ENCODE assay signal across 30 cellular contexts in the genomic region with DNA sequence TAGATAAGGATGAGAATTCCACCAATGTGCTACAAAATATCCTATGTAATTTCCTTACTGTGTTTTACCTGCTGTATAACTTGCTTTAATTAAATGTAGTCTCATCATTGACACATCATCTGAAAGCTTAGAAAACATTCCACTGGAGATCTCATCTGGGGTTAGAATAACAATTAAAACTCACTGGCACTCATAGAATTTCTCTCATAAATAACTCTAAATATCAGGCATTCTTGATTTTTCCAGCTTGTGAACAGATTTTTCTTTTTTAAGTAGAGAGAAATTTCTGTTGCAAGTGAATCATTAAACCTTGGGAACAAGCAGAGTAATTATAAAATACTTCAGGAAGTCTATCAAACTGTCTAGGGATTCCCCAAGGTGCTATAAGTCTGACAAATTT.
"Had no signal": no experiment of that assay in that cellular context is flagged by ENCODE, and none has a peak within 500 bp of the region (broad histone marks: within the 10 kb centered on the region; RNA-seq: fewer than 3 reads in every experiment).

No MANE protein-coding gene starts in this region.

- ATAC-seq: activated T-cell treated with anti-CD3 and anti-CD28 coated beads, Interleukin-2, amount 50 U/mL, for 4 hours; Panc1; Right ventricle myocardium inferior had no signal

- H3K4me3 ChIP-seq: adrenal gland, breast epithelium, SK-N-MC had no signal

- DNase-seq: activated CD4-positive, alpha-beta memory T cell treated with anti-CD3 and anti-CD28 coated beads for 36 hours; activated CD4-positive, alpha-beta T cell treated with anti-CD3 and anti-CD28 coated beads, Interleukin-2, amount 10 ng/mL, durations not matched to agents 7 days and 5 days; activated CD4-positive, CD25-positive, alpha-beta regulatory T cell; activated CD8-positive, alpha-beta memory T cell treated with anti-CD3 and anti-CD28 coated beads for 24 hours; activated effector memory CD4-positive, alpha-beta T cell treated with anti-CD3 and anti-CD28 coated beads, Interleukin-2, amount 50 U/mL, for 16 hours; activated naive CD4-positive, alpha-beta T cell treated with anti-CD3 and anti-CD28 coated beads for 36 hours; activated naive CD8-positive, alpha-beta T cell treated with anti-CD3 and anti-CD28 coated beads for 36 hours; activated T-cell treated with anti-CD3 and anti-CD28 coated beads, Interleukin-2, amount 50 U/mL, for 4 hours; adrenal gland; anterior cingulate cortex; caudate nucleus; Karpas-422; MM.1S; NCI-H1105; NCI-H1436; NCI-H187 treated with DMSO at 0.1 percent for 48 hours; NCI-H2081 treated with DMSO at 0.1 percent for 48 hours; NCI-H2227 treated with DMSO at 0.1 percent for 48 hours; NCI-H446 treated with DMSO at 0.1 percent for 48 hours; NCI-H526; NCI-H82; NK-92 treated with Interleukin-12 subunit alpha and Interleukin-12 subunit beta, amount 100 ng/mL, for 24 hours; OCI-M1; RPMI8226; T-helper 1 cell had no signal

- H3K4me1 Mint-ChIP-seq: activated CD4-positive, alpha-beta T cell treated with anti-CD3 and anti-CD28 coated beads, Interleukin-2, amount 10 ng/mL, durations not matched to agents 7 days and 5 days; activated naive CD8-positive, alpha-beta T cell treated with anti-CD3 and anti-CD28 coated beads for 36 hours had no signal

- H3K27ac ChIP-seq: adrenal gland, breast epithelium, SK-N-MC, VCaP had no signal

- H3K36me3 ChIP-seq: adrenal gland, breast epithelium had no signal

- H3K9me3 Mint-ChIP-seq: activated naive CD8-positive, alpha-beta T cell treated with anti-CD3 and anti-CD28 coated beads for 36 hours; activated T-cell treated with anti-CD3 and anti-CD28 coated beads, Interleukin-2, amount 50 U/mL, for 4 hours had no signal

- H3K27me3 Mint-ChIP-seq: activated CD4-positive, alpha-beta memory T cell treated with anti-CD3 and anti-CD28 coated beads for 36 hours; activated CD4-positive, alpha-beta T cell treated with anti-CD3 and anti-CD28 coated beads, Interleukin-2, amount 10 ng/mL, durations not matched to agents 7 days and 5 days; activated naive CD8-positive, alpha-beta T cell treated with anti-CD3 and anti-CD28 coated beads for 36 hours had no signal

- H3K27me3 ChIP-seq: adrenal gland, breast epithelium had no signal

- H3K36me3 Mint-ChIP-seq: activated CD4-positive, alpha-beta memory T cell treated with anti-CD3 and anti-CD28 coated beads for 36 hours; activated naive CD8-positive, alpha-beta T cell treated with anti-CD3 and anti-CD28 coated beads for 36 hours had no signal

- H3K4me3 Mint-ChIP-seq: activated CD4-positive, alpha-beta memory T cell treated with anti-CD3 and anti-CD28 coated beads for 36 hours; activated CD4-positive, alpha-beta T cell treated with anti-CD3 and anti-CD28 coated beads, Interleukin-2, amount 10 ng/mL, durations not matched to agents 7 days and 5 days; activated naive CD4-positive, alpha-beta T cell treated with anti-CD3 and anti-CD28 coated beads for 36 hours; activated naive CD8-positive, alpha-beta T cell treated with anti-CD3 and anti-CD28 coated beads for 36 hours; activated T-cell treated with anti-CD3 and anti-CD28 coated beads, Interleukin-2, amount 50 U/mL, for 4 hours had no signal

- H3K4me1 ChIP-seq: adrenal gland, breast epithelium had no signal

- H3K9me3 ChIP-seq: adrenal gland, breast epithelium had no signal

- H3K27ac Mint-ChIP-seq: activated CD4-positive, alpha-beta memory T cell treated with anti-CD3 and anti-CD28 coated beads for 36 hours; activated CD4-positive, alpha-beta T cell treated with anti-CD3 and anti-CD28 coated beads, Interleukin-2, amount 10 ng/mL, durations not matched to agents 7 days and 5 days; activated naive CD4-positive, alpha-beta T cell treated with anti-CD3 and anti-CD28 coated beads for 36 hours; activated naive CD8-positive, alpha-beta T cell treated with anti-CD3 and anti-CD28 coated beads for 36 hours had no signal
